8 cellular contexts compared by ENCODE assay signal in genomic region chr11:64923944-64924909, GRCh38. TPM values are rescaled to one million over a fixed set of nuclear protein-coding genes. Genes with fewer than 3 reads are reported as not detected.
DNase-seq lines count a peak whose midpoint lies in the region; ATAC-seq and FAIRE-seq lines count a peak whose summit lies in the region.

PPP2R5B (plus strand) TSS chr11:64924689; CDS start chr11:64925735, 1,046 bp downstream.

- FAIRE-seq in HTR-8/SVneo (lab: Jason Lieb, UNC): peak; percentile 89

- H3K4me1 Mint-ChIP-seq in CD8-positive, alpha-beta memory T cell: peaks cover 9 to 18% (median 11%) of the 10 kb centered on the region in 3 donors
- peaks cover 18% of the 10 kb centered on the region in 2 donors for H3K4me1 Mint-ChIP-seq in effector memory CD8-positive, alpha-beta T cell (ENCODE audit: low read depth in 2 of 2)

- no peaks in the 10 kb centered on the region for H3K9me3 Mint-ChIP-seq in CD8-positive, alpha-beta memory T cell
- no peaks in the 10 kb centered on the region for H3K9me3 Mint-ChIP-seq in effector memory CD8-positive, alpha-beta T cell

- POLR2A ChIA-PET in CD8-positive, alpha-beta memory T cell (lab: Charles Lee): interaction anchor here (0.6 to 2.4 kb wide), 12 partner anchors 8 to 573 kb away, joined by 3 to 9 read pairs (median 4); partner anchors contain the start of genes ARL2, FAU and MRPL49

- H3K4me1 ChIP-seq in CD8-positive, alpha-beta memory T cell (ENCODE audit: insufficient read depth, low read length): peaks cover 21% of the 10 kb centered on the region

- H3K9me3 ChIP-seq in CD8-positive, alpha-beta memory T cell (ENCODE audit: low read length): no peaks in the 10 kb centered on the region

- H3K27me3 ChIP-seq in CD8-positive, alpha-beta memory T cell (ENCODE audit: insufficient read depth, low read length, poor library complexity, severe bottlenecking): no peaks in the 10 kb centered on the region

- H3K4me3 ChIP-seq in CD8-positive, alpha-beta memory T cell (ENCODE audit: low read length): peak within 1 kb of the TSS; percentile 79

- peak within 1 kb of the TSS; percentile 89 to 100 (median 99) for H3K27ac Mint-ChIP-seq in CD8-positive, alpha-beta memory T cell
- H3K27ac Mint-ChIP-seq in effector memory CD8-positive, alpha-beta T cell: peak within 1 kb of the TSS; percentile 98 to 99

- no peaks in the 10 kb centered on the region for H3K27me3 Mint-ChIP-seq in CD8-positive, alpha-beta memory T cell
- H3K27me3 Mint-ChIP-seq in effector memory CD8-positive, alpha-beta T cell: no peaks in the 10 kb centered on the region

- peaks cover 0 to 16% (median 0%) of the 10 kb centered on the region in 3 donors for H3K36me3 Mint-ChIP-seq in CD8-positive, alpha-beta memory T cell
- peaks cover 3% of the 10 kb centered on the region for H3K36me3 Mint-ChIP-seq in effector memory CD8-positive, alpha-beta T cell (ENCODE audit: insufficient read depth)

- H3K4me3 Mint-ChIP-seq in CD8-positive, alpha-beta memory T cell: peak within 1 kb of the TSS; percentile 90 to 97 (median 95)
- H3K4me3 Mint-ChIP-seq in effector memory CD8-positive, alpha-beta T cell: peak within 1 kb of the TSS; percentile 90 to 99

- ATAC-seq in GM21367 (IDR thresholded peaks at IDR 0.05; ENCODE audit: unreplicated experiment): peak; percentile 59
- peak; percentile 93 for ATAC-seq in effector memory CD8-positive, alpha-beta T cell (replicated peaks)

- DNase-seq in CD8-positive, alpha-beta memory T cell: peak; percentile 86 to 93 (median 89)
- peak; percentile 98 for DNase-seq in HTR-8/SVneo (ENCODE audit: insufficient read length, low spot score)
- peak; percentile 94 for DNase-seq in NOMO-1 treated with DMSO at 0.1 percent for 48 hours (lab: John Stamatoyannopoulos, UW; ENCODE audit: unreplicated experiment)
- peak; percentile 81 to 83 for DNase-seq in activated CD8-positive, alpha-beta memory T cell treated with anti-CD3 and anti-CD28 coated beads for 4 hours (ENCODE audit: low read depth in 2 of 2)
- peak; percentile 88 to 90 (median 89) for DNase-seq in effector memory CD8-positive, alpha-beta T cell
- peak; percentile 90 to 95 for DNase-seq in lung microvascular endothelial cell (ENCODE audit: low read depth in 2 of 2)
- DNase-seq in stimulated activated CD4-positive, alpha-beta T cell treated with anti-CD3 and anti-CD28 coated beads, TNF-alpha, amount 100 ng/mL, for 4 hours (ENCODE audit: low read depth in 3 of 3): peak; percentile 81 to 86 (median 82)

- peak within 1 kb of the TSS; percentile 80 for H3K27ac ChIP-seq in CD8-positive, alpha-beta memory T cell (ENCODE audit: low read depth, low read length)

- CTCF ChIA-PET in CD8-positive, alpha-beta memory T cell (lab: Charles Lee): interaction anchor here (0.8 to 1.3 kb wide), 4 partner anchors 12 to 188 kb away, joined by 3 to 5 read pairs (median 4); partner anchors contain the start of gene TM7SF2

- H3K36me3 ChIP-seq in CD8-positive, alpha-beta memory T cell (ENCODE audit: insufficient read depth, low read length): no peaks in the 10 kb centered on the region

RNA-seq across cellular contexts. Expression of gene PPP2R5B, which starts in this region (rescaled TPM):
- 10 to 100 TPM; 11.2 to 11.7 TPM for total RNA-seq in CD8-positive, alpha-beta memory T cell
- polyA plus RNA-seq in CD8-positive, alpha-beta memory T cell: 7.8 TPM
- total RNA-seq in lung microvascular endothelial cell: 5.0 and 11.5 TPM in 2 replicates

Comparison
In these comparisons a context has a peak if more than half of its experiments do, and no peak if none do; other contexts are left out.
1. Peak in every context shown above with its lines: DNase-seq, ATAC-seq, H3K4me3 ChIP-seq and H3K27ac ChIP-seq.